In genomic region chr22:38262051-38262795, GRCh38 we compare ENCODE assay signal across 1 cellular context.
A peak's percentile ranks its signal among the peaks of the same experiment; 100 is the strongest.
TF ChIP-seq lines count a peak whose summit lies in the region.

No MANE protein-coding gene starts in this region.

TF ChIP-seq in HepG2, 621 proteins besides CTCF, POLR2A, EP300 and RAD21 (continued from another document and continues in another):
- TF ChIP-seq ZNF318 (CRISPR knock-in tag; IDR thresholded peaks at IDR 0.05): no peak
- TF ChIP-seq IKZF4 (CRISPR knock-in tag; IDR thresholded peaks at IDR 0.05; ENCODE audit: borderline replicate concordance, low read depth, not compliant biosample characterization): no peak
- no peak for TF ChIP-seq HNRNPUL1 (IDR thresholded peaks at IDR 0.05; ENCODE audit: low read depth, low read length)
- TF ChIP-seq MAZ (IDR thresholded peaks at IDR 0.05; ENCODE audit: borderline replicate concordance, low read depth, low read length): no peak
- TF ChIP-seq MAZ (CRISPR knock-in tag; IDR thresholded peaks at IDR 0.05; ENCODE audit: low read depth): no peak
- no peak for TF ChIP-seq ZNF670 (CRISPR knock-in tag; IDR thresholded peaks at IDR 0.05; ENCODE audit: borderline replicate concordance)
- TF ChIP-seq ZNF546 (CRISPR knock-in tag; conservative IDR thresholded peaks at IDR 0.05): no peak
- no peak for TF ChIP-seq TBL1XR1 (IDR thresholded peaks at IDR 0.05; ENCODE audit: borderline replicate concordance, low read length, partially characterized antibody)
- no peak for TF ChIP-seq ZNF326 (CRISPR knock-in tag; IDR thresholded peaks at IDR 0.05; ENCODE audit: borderline replicate concordance)
- no peak for TF ChIP-seq ZNF510 (CRISPR knock-in tag; IDR thresholded peaks at IDR 0.05; ENCODE audit: low read depth)
- TF ChIP-seq ZNF614 (CRISPR knock-in tag; IDR thresholded peaks at IDR 0.05; ENCODE audit: borderline replicate concordance): peak; percentile 89
- TF ChIP-seq NR2F6 (IDR thresholded peaks at IDR 0.05): peak; percentile 47; the same call in 1 of the 2 replicates
- TF ChIP-seq NR2F6 (CRISPR knock-in tag; IDR thresholded peaks at IDR 0.05): peak; percentile 55
- no peak for TF ChIP-seq DR1 (CRISPR knock-in tag; IDR thresholded peaks at IDR 0.05)
- no peak for TF ChIP-seq SCMH1 (CRISPR knock-in tag; IDR thresholded peaks at IDR 0.05; ENCODE audit: borderline replicate concordance)
- TF ChIP-seq, protein P1, sequence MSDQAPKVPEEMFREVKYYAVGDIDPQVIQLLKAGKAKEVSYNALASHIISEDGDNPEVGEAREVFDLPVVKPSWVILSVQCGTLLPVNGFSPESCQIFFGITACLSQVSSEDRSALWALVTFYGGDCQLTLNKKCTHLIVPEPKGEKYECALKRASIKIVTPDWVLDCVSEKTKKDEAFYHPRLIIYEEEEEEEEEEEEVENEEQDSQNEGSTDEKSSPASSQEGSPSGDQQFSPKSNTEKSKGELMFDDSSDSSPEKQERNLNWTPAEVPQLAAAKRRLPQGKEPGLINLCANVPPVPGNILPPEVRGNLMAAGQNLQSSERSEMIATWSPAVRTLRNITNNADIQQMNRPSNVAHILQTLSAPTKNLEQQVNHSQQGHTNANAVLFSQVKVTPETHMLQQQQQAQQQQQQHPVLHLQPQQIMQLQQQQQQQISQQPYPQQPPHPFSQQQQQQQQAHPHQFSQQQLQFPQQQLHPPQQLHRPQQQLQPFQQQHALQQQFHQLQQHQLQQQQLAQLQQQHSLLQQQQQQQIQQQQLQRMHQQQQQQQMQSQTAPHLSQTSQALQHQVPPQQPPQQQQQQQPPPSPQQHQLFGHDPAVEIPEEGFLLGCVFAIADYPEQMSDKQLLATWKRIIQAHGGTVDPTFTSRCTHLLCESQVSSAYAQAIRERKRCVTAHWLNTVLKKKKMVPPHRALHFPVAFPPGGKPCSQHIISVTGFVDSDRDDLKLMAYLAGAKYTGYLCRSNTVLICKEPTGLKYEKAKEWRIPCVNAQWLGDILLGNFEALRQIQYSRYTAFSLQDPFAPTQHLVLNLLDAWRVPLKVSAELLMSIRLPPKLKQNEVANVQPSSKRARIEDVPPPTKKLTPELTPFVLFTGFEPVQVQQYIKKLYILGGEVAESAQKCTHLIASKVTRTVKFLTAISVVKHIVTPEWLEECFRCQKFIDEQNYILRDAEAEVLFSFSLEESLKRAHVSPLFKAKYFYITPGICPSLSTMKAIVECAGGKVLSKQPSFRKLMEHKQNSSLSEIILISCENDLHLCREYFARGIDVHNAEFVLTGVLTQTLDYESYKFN (CRISPR knock-in tag; conservative IDR thresholded peaks at IDR 0.05): peak; percentile 30
- peak; percentile 40; the same call in 1 of the 2 replicates for TF ChIP-seq SRY (CRISPR knock-in tag; IDR thresholded peaks at IDR 0.05)
- no peak for TF ChIP-seq U2AF1 (optimal IDR thresholded peaks at IDR 0.05; ENCODE audit: low read depth, low read length)
- TF ChIP-seq, protein P2, sequence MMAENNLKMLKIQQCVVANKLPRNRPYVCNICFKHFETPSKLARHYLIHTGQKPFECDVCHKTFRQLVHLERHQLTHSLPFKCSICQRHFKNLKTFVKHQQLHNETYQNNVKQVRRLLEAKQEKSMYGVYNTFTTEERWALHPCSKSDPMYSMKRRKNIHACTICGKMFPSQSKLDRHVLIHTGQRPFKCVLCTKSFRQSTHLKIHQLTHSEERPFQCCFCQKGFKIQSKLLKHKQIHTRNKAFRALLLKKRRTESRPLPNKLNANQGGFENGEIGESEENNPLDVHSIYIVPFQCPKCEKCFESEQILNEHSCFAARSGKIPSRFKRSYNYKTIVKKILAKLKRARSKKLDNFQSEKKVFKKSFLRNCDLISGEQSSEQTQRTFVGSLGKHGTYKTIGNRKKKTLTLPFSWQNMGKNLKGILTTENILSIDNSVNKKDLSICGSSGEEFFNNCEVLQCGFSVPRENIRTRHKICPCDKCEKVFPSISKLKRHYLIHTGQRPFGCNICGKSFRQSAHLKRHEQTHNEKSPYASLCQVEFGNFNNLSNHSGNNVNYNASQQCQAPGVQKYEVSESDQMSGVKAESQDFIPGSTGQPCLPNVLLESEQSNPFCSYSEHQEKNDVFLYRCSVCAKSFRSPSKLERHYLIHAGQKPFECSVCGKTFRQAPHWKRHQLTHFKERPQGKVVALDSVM (CRISPR knock-in tag; IDR thresholded peaks at IDR 0.05): no peak
- TF ChIP-seq FOXK2 (IDR thresholded peaks at IDR 0.05): no peak
- peak; percentile 39; the same call in 1 of the 2 replicates for TF ChIP-seq GZF1 (CRISPR knock-in tag; IDR thresholded peaks at IDR 0.05)
- TF ChIP-seq, protein P3, sequence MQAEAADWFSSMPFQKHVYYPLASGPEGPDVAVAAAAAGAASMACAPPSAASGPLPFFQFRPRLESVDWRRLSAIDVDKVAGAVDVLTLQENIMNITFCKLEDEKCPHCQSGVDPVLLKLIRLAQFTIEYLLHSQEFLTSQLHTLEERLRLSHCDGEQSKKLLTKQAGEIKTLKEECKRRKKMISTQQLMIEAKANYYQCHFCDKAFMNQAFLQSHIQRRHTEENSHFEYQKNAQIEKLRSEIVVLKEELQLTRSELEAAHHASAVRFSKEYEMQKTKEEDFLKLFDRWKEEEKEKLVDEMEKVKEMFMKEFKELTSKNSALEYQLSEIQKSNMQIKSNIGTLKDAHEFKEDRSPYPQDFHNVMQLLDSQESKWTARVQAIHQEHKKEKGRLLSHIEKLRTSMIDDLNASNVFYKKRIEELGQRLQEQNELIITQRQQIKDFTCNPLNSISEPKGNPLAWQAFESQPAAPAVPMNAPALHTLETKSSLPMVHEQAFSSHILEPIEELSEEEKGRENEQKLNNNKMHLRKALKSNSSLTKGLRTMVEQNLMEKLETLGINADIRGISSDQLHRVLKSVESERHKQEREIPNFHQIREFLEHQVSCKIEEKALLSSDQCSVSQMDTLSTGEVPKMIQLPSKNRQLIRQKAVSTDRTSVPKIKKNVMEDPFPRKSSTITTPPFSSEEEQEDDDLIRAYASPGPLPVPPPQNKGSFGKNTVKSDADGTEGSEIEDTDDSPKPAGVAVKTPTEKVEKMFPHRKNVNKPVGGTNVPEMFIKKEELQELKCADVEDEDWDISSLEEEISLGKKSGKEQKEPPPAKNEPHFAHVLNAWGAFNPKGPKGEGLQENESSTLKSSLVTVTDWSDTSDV (CRISPR knock-in tag; IDR thresholded peaks at IDR 0.05): no peak
- TF ChIP-seq FOXM1 (CRISPR knock-in tag; IDR thresholded peaks at IDR 0.05): no peak
- no peak for TF ChIP-seq ZNF354B (CRISPR knock-in tag; IDR thresholded peaks at IDR 0.05)
- TF ChIP-seq ZNF367 (CRISPR knock-in tag; IDR thresholded peaks at IDR 0.05; ENCODE audit: borderline replicate concordance): no peak
- TF ChIP-seq FOSL2 (CRISPR knock-in tag; IDR thresholded peaks at IDR 0.05): peak; percentile 43; the same call in 1 of the 2 replicates
- no peak for TF ChIP-seq ZNF607 (CRISPR knock-in tag; IDR thresholded peaks at IDR 0.05; ENCODE audit: borderline replicate concordance)
- TF ChIP-seq KDM3A (CRISPR knock-in tag; IDR thresholded peaks at IDR 0.05; ENCODE audit: low read depth): no peak
- TF ChIP-seq IRF9 (CRISPR knock-in tag; IDR thresholded peaks at IDR 0.05; ENCODE audit: borderline replicate concordance): peak; percentile 56; the same call in 1 of the 2 replicates
- TF ChIP-seq, protein P4, sequence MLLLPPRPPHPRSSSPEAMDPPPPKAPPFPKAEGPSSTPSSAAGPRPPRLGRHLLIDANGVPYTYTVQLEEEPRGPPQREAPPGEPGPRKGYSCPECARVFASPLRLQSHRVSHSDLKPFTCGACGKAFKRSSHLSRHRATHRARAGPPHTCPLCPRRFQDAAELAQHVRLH (CRISPR knock-in tag; IDR thresholded peaks at IDR 0.05; ENCODE audit: borderline replicate concordance, low read depth): 0 out of 2 replicates have a peak, but pooled peaks have one; percentile 33
- no peak for TF ChIP-seq ZNF44 (CRISPR knock-in tag; IDR thresholded peaks at IDR 0.05)
- TF ChIP-seq, protein P5, sequence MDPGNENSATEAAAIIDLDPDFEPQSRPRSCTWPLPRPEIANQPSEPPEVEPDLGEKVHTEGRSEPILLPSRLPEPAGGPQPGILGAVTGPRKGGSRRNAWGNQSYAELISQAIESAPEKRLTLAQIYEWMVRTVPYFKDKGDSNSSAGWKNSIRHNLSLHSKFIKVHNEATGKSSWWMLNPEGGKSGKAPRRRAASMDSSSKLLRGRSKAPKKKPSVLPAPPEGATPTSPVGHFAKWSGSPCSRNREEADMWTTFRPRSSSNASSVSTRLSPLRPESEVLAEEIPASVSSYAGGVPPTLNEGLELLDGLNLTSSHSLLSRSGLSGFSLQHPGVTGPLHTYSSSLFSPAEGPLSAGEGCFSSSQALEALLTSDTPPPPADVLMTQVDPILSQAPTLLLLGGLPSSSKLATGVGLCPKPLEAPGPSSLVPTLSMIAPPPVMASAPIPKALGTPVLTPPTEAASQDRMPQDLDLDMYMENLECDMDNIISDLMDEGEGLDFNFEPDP (CRISPR knock-in tag; conservative IDR thresholded peaks at IDR 0.05): no peak
- TF ChIP-seq ZIK1 (CRISPR knock-in tag; IDR thresholded peaks at IDR 0.05; ENCODE audit: borderline replicate concordance, low read depth): no peak
- no peak for TF ChIP-seq NCOA5 (CRISPR knock-in tag; IDR thresholded peaks at IDR 0.05)
- no peak for TF ChIP-seq NR3C1 (CRISPR knock-in tag; IDR thresholded peaks at IDR 0.05)
- TF ChIP-seq TEAD2 (CRISPR knock-in tag; IDR thresholded peaks at IDR 0.05): no peak
- TF ChIP-seq FOXA3 (CRISPR knock-in tag; IDR thresholded peaks at IDR 0.05): peak; percentile 44; the same call in 1 of the 2 replicates
- no peak for TF ChIP-seq ZNF12 (CRISPR knock-in tag; IDR thresholded peaks at IDR 0.05)
- TF ChIP-seq GTF2F1 (IDR thresholded peaks at IDR 0.05; ENCODE audit: low read length): no peak
- TF ChIP-seq GABPB1 (CRISPR knock-in tag; IDR thresholded peaks at IDR 0.05): 0 out of 2 replicates have a peak, but pooled peaks have one; percentile 19
- TF ChIP-seq ZNF292 (CRISPR knock-in tag; IDR thresholded peaks at IDR 0.05; ENCODE audit: borderline replicate concordance, low read depth): 0 out of 2 replicates have a peak, but pooled peaks have one; percentile 33
- peak; percentile 51; the same call in 1 of the 2 replicates for TF ChIP-seq TFE3 (CRISPR knock-in tag; IDR thresholded peaks at IDR 0.05)
- TF ChIP-seq TSC22D2 (CRISPR knock-in tag; IDR thresholded peaks at IDR 0.05; ENCODE audit: borderline replicate concordance): no peak
